ENCODE assay signal across 20 cellular contexts in genomic region chr5:132235340-132235739, GRCh38.
"Had no signal": no experiment of that assay in that cellular context is flagged by ENCODE, and none has a peak within 500 bp of the region (broad histone marks: within the 10 kb centered on the region; RNA-seq: fewer than 3 reads in every experiment).

No MANE protein-coding gene starts in this region.

- DNase-seq: IMR-90, Kasumi-1, MM.1S, NCI-H1092 treated with DMSO at 0.1 percent for 48 hours, NCI-H1436, NCI-H187, NCI-H2029, NCI-H2081 treated with DMSO at 0.1 percent for 48 hours, NCI-H2171, NCI-H226, NCI-H446, NCI-H510A, NCI-H524 treated with DMSO at 0.1 percent for 48 hours, NCI-H69, NCI-H774, Right ventricle myocardium superior, SIG-M5 had no signal

- H3K4me3 ChIP-seq: SJSA1, SK-N-MC had no signal

- H3K27me3 ChIP-seq: SJSA1 had no signal

- H3K4me1 ChIP-seq: SJSA1 had no signal

- H3K9me3 ChIP-seq: SJSA1 had no signal

- H3K36me3 ChIP-seq: SJSA1 had no signal

- H3K4me2 ChIP-seq: KMS-11 had no signal

- H3K9ac ChIP-seq: KMS-11 had no signal

- H3K27ac ChIP-seq: KMS-11, SJSA1, SK-N-MC had no signal
